In the genomic region with DNA sequence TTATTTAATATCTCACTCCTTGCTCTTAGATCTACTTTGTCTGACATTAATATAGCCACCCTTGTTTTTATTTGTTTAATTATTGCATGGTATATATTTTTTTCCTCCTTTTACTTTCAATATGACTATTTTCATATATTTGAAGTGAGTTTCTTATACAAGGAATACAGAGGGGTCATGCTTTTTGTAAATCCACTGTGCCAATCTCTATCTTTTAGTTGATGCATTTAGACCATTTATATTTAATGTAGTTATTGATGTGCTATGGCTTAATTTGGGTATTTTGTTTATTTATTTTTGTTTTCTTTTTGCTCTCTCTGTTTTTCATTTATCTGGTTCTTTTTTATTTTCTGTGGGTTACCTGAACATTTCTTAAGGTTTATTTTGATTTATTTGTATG, we compare ENCODE assay signal across 7 cellular contexts.
"Had no signal": no experiment of that assay in that cellular context is flagged by ENCODE, and none has a peak within 500 bp of the region (broad histone marks: within the 10 kb centered on the region; RNA-seq: fewer than 3 reads in every experiment).

No MANE protein-coding gene starts in this region.

- H3K27ac ChIP-seq: HL-60 had no signal

- ATAC-seq: HepG2 had no signal

- DNase-seq: IMR-90, KBM-7, KG1 had no signal

- H3K4me1 Mint-ChIP-seq: IgD-negative memory B cell had no signal

- H3K36me3 Mint-ChIP-seq: IgD-negative memory B cell had no signal

- H3K4me3 Mint-ChIP-seq: IgD-negative memory B cell had no signal

- H3K27me3 Mint-ChIP-seq: IgD-negative memory B cell had no signal

- FAIRE-seq: HepG2, HTR-8/SVneo had no signal

- H3K27ac Mint-ChIP-seq: IgD-negative memory B cell had no signal
